ENCODE assay signal across 6 cellular contexts in genomic region chr14:64539186-64539552, GRCh38. TPM values are rescaled to one million over a fixed set of nuclear protein-coding genes. Genes with fewer than 3 reads are reported as not detected.
DNase-seq lines count a peak whose midpoint lies in the region; ATAC-seq and TF ChIP-seq lines count a peak whose summit lies in the region.

No MANE protein-coding gene starts in this region.

- peak overlapping the region in 1 of 2 donors; percentile 65 for H3K4me3 ChIP-seq in CD4-positive, alpha-beta memory T cell (ENCODE audit: low read length in 2 of 2)
- H3K4me3 ChIP-seq in WI38 (ENCODE audit: low read depth, low read length) (peak overlapping the region; percentile 59), mesenchymal stem cell (ENCODE audit: insufficient read depth in 1 of 2, low read depth in 1 of 2, low read length in 2 of 2) (peak overlapping the region; percentile 43 to 78)

- H2AK5ac ChIP-seq in mesenchymal stem cell (ENCODE audit: low read length, severe bottlenecking), result no peak overlapping the region

- peak overlapping the region; percentile 53 for H3K4me2 ChIP-seq in mesenchymal stem cell (ENCODE audit: low read length, poor library complexity, severe bottlenecking)

- no peaks in the 10 kb centered on the region for H3K79me1 ChIP-seq in mesenchymal stem cell (replicated peaks; ENCODE audit: low read length, poor library complexity, severe bottlenecking)

- H3K9me3 Mint-ChIP-seq in CD4-positive, alpha-beta memory T cell, result peaks cover 0 to 19% (median 3%) of the 10 kb centered on the region in 8 donors

- 54% methylated on average over 10 of the region's 11 CpGs for WGBS in mesenchymal stem cell

- no peak for DNase-seq in CD4-positive, alpha-beta memory T cell
- no peak for DNase-seq in mesenchymal stem cell
- no peak for DNase-seq in NAMALWA (ENCODE audit: low spot score)
- no peak for DNase-seq in omental fat pad (ENCODE audit: low spot score)

- no peak overlapping the region for H3K23ac ChIP-seq in mesenchymal stem cell (ENCODE audit: low read length in 2 of 2)

- peak overlapping the region; percentile 59 for H4K8ac ChIP-seq in mesenchymal stem cell (ENCODE audit: low read length)

- no peak overlapping the region for H2BK5ac ChIP-seq in mesenchymal stem cell (ENCODE audit: low read depth, low read length, poor library complexity, severe bottlenecking)

- H3K4me3 Mint-ChIP-seq in CD4-positive, alpha-beta memory T cell, result peak overlapping the region; percentile 92 to 99 (median 96)

- H3K27ac ChIP-seq in CD4-positive, alpha-beta memory T cell (ENCODE audit: low read depth, low read length), result peak overlapping the region; percentile 43
- H3K27ac ChIP-seq in mesenchymal stem cell (ENCODE audit: low read length, poor library complexity, severe bottlenecking), result no peak overlapping the region

- H3K4me1 Mint-ChIP-seq in CD4-positive, alpha-beta memory T cell, result peaks cover 12 to 39% (median 29%) of the 10 kb centered on the region in 4 donors

- H3K27me3 ChIP-seq in CD4-positive, alpha-beta memory T cell (ENCODE audit: insufficient read depth, low read length), result no peaks in the 10 kb centered on the region
- H3K27me3 ChIP-seq in mesenchymal stem cell (ENCODE audit: control insufficient read depth in 1 of 2, insufficient read depth in 1 of 2, low read length in 2 of 2), result peaks cover 0 to 28% of the 10 kb centered on the region in 2 experiments

- TF ChIP-seq CTCF in WI38 (IDR thresholded peaks at IDR 0.05; ENCODE audit: low read depth, low read length) (no peak), omental fat pad (IDR thresholded peaks at IDR 0.05) (no peak)

- H2AFZ ChIP-seq in mesenchymal stem cell (ENCODE audit: low read depth, low read length), result peak overlapping the region; percentile 51

- POLR2A ChIA-PET in CD4-positive, alpha-beta memory T cell (lab: Charles Lee; ENCODE audit: partially characterized antibody), result interaction anchor here (1.2 to 5.9 kb wide), 4 partner anchors 12 to 160 kb away, joined by 3 to 75 read pairs (median 8); partner anchors contain the start of genes PPP1R36, ZBTB1 and ZBTB25

- peak overlapping the region in 6 of 7 donors; percentile 36 to 90 (median 78) for H3K27ac Mint-ChIP-seq in CD4-positive, alpha-beta memory T cell

- H3K14ac ChIP-seq in mesenchymal stem cell (ENCODE audit: low read length in 2 of 2), result no peak overlapping the region

- peak overlapping the region in 1 of 2 experiments; percentile 3 for H2BK12ac ChIP-seq in mesenchymal stem cell (ENCODE audit: low read length in 2 of 2)

- peak overlapping the region in 1 of 2 experiments; percentile 57 for H3K4ac ChIP-seq in mesenchymal stem cell (ENCODE audit: low read depth in 1 of 2, low read length in 2 of 2)

- no peaks in the 10 kb centered on the region for H3K36me3 ChIP-seq in CD4-positive, alpha-beta memory T cell (ENCODE audit: insufficient read depth, low read length)
- H3K36me3 ChIP-seq in mesenchymal stem cell (ENCODE audit: control insufficient read depth in 1 of 2, insufficient read depth in 2 of 2, low read depth in 1 of 2, low read length in 2 of 2), result peaks cover 0 to 10% of the 10 kb centered on the region in 2 experiments

- H3K36me3 Mint-ChIP-seq in CD4-positive, alpha-beta memory T cell, result peaks cover 0 to 5% of the 10 kb centered on the region in 2 donors

- H3K9ac ChIP-seq in mesenchymal stem cell (ENCODE audit: low read length), result peak overlapping the region; percentile 84

- H3K9me3 ChIP-seq in CD4-positive, alpha-beta memory T cell (ENCODE audit: control insufficient read depth in 1 of 2, low read length in 2 of 2), result no peaks in the 10 kb centered on the region
- peaks cover 8% of the 10 kb centered on the region for H3K9me3 ChIP-seq in mesenchymal stem cell (ENCODE audit: control insufficient read depth, low read length)

- H3K18ac ChIP-seq in mesenchymal stem cell (ENCODE audit: low read depth in 1 of 2, low read length in 2 of 2), result peak overlapping the region in 1 of 2 experiments; percentile 54

- no peak overlapping the region for H4K91ac ChIP-seq in mesenchymal stem cell (ENCODE audit: low read length)

- H2BK15ac ChIP-seq in mesenchymal stem cell (ENCODE audit: low read depth, poor library complexity, severe bottlenecking), result no peak overlapping the region

- peaks cover 24% of the 10 kb centered on the region for H3K4me1 ChIP-seq in CD4-positive, alpha-beta memory T cell (ENCODE audit: insufficient read depth, low read length)
- H3K4me1 ChIP-seq in mesenchymal stem cell (ENCODE audit: control insufficient read depth, insufficient read depth, low read depth, low read length), result peaks cover 3% of the 10 kb centered on the region

- no peak overlapping the region for H2BK120ac ChIP-seq in mesenchymal stem cell (ENCODE audit: low read depth, low read length)

- CTCF ChIA-PET in CD4-positive, alpha-beta memory T cell (lab: Charles Lee; ENCODE audit: partially characterized antibody), result interaction anchor here (1.8 kb wide), 1 partner anchor 353 kb away, joined by 8 read pairs; no protein-coding TSS in a partner anchor

- intact Hi-C loops in CD4-positive, alpha-beta memory T cell (cut with micrococcal nuclease), result no loop called here

- no peak for ATAC-seq in esophagus mucosa
- ATAC-seq in omental fat pad (ENCODE audit: low FRiP score), result no peak

- H3K27me3 Mint-ChIP-seq in CD4-positive, alpha-beta memory T cell, result peaks cover 0 to 3% of the 10 kb centered on the region in 2 donors

RNA-seq across cellular contexts. Expression of gene HSPA2, which starts 1.4 kb away (rescaled TPM):
- 1 to 10 TPM; 1.3 to 1.5 TPM for total RNA-seq in CD4-positive, alpha-beta memory T cell
- polyA plus RNA-seq in CD4-positive, alpha-beta memory T cell, result under 1 TPM; 0.37 to 0.45 TPM
- 2.0 TPM for polyA plus RNA-seq in mesenchymal stem cell (2013, experiment 1 of 2)
- polyA plus RNA-seq in mesenchymal stem cell (2013, experiment 2 of 2), result 2.4 TPM
- total RNA-seq in esophagus mucosa (14.0 TPM), omental fat pad (10 to 100 TPM in 3 of 4 donors, 1 to 10 TPM in 1; 4.7 to 23.4 (median 17.5) TPM)

RNA-seq across cellular contexts. Expression of gene PPP1R36, which starts 10.6 kb away (rescaled TPM):
- not detected for total RNA-seq in CD4-positive, alpha-beta memory T cell
- polyA plus RNA-seq in CD4-positive, alpha-beta memory T cell, result under 1 TPM in 1 of 2 donors, not detected in 1; 0.49 TPM
- polyA plus RNA-seq in mesenchymal stem cell (2013, experiment 1 of 2), result 0.91 TPM
- polyA plus RNA-seq in mesenchymal stem cell (2013, experiment 2 of 2), result 0.70 TPM
- 0.20 TPM for total RNA-seq in esophagus mucosa
- total RNA-seq in omental fat pad, result 1 to 10 TPM in 3 of 4 donors, under 1 TPM in 1; 0.63 to 3.2 (median 2.1) TPM

RNA-seq across cellular contexts. Expression of gene ZBTB1, which starts 34.6 kb away (rescaled TPM):
- 100 to 1,000 TPM; 104 to 107 TPM for total RNA-seq in CD4-positive, alpha-beta memory T cell
- polyA plus RNA-seq in CD4-positive, alpha-beta memory T cell, result 10 to 100 TPM; 49.7 to 86.5 TPM
- polyA plus RNA-seq in mesenchymal stem cell (2013, experiment 1 of 2), result 26.9 TPM
- polyA plus RNA-seq in mesenchymal stem cell (2013, experiment 2 of 2), result 27.7 TPM
- total RNA-seq in esophagus mucosa (16.5 TPM), omental fat pad (10 to 100 TPM; 35.9 to 54.2 (median 43.7) TPM)

RNA-seq across cellular contexts. Expression of gene ZBTB25, which starts 35.5 kb away (rescaled TPM):
- 10 to 100 TPM; 84.1 to 87.5 TPM for total RNA-seq in CD4-positive, alpha-beta memory T cell
- 10 to 100 TPM; 34.0 to 36.7 TPM for polyA plus RNA-seq in CD4-positive, alpha-beta memory T cell
- polyA plus RNA-seq in mesenchymal stem cell (2013, experiment 1 of 2), result 5.2 TPM
- 5.1 TPM for polyA plus RNA-seq in mesenchymal stem cell (2013, experiment 2 of 2)
- total RNA-seq in esophagus mucosa, result 5.9 TPM
- 10 to 100 TPM in 1 of 4 donors, 1 to 10 TPM in 3; 5.5 to 12.3 (median 8.6) TPM for total RNA-seq in omental fat pad
